ENCODE assay signal across 23 cellular contexts in genomic region chr1:208121965-208122364, GRCh38.
A peak's percentile ranks its signal among the peaks of the same experiment; 100 is the strongest.
DNase-seq lines count a peak whose midpoint lies in the region; ATAC-seq and TF ChIP-seq lines count a peak whose summit lies in the region.
"Had no signal": no experiment of that assay in that cellular context is flagged by ENCODE, and none has a peak within 500 bp of the region (broad histone marks: within the 10 kb centered on the region; RNA-seq: fewer than 3 reads in every experiment).

No MANE protein-coding gene starts in this region.

- H3K4me1 ChIP-seq in endodermal cell (ENCODE audit: control insufficient read depth, insufficient read depth, low read length): peaks cover 33% of the 10 kb centered on the region

- H3K27me3 Mint-ChIP-seq in endodermal cell (ENCODE audit: insufficient read depth): no peaks in the 10 kb centered on the region
- H3K27me3 Mint-ChIP-seq in activated T-cell treated with anti-CD3 and anti-CD28 coated beads, Interleukin-2, amount 50 U/mL, for 4 hours (ENCODE audit: low read depth): peaks cover 1% of the 10 kb centered on the region
- H3K27me3 Mint-ChIP-seq in activated CD8-positive, alpha-beta memory T cell treated with anti-CD3 and anti-CD28 coated beads, Interleukin-2, amount 10 ng/mL, durations not matched to agents 7 days and 5 days: peaks cover 5% of the 10 kb centered on the region
- H3K27me3 Mint-ChIP-seq: CD4-positive, alpha-beta T cell had no signal

- no peak overlapping the region for H3K9ac ChIP-seq in endodermal cell (ENCODE audit: extremely low read depth, low read length, poor library complexity, severe bottlenecking)
- H3K9ac ChIP-seq: BLaER1 treated with 17β-estradiol and CSF1 and Interleukin-3, amounts not matched to agents 10 nM and 100 nM; GM23248 had no signal

- H3K27ac Mint-ChIP-seq in endodermal cell: no peak overlapping the region
- H3K27ac Mint-ChIP-seq in activated CD8-positive, alpha-beta memory T cell treated with anti-CD3 and anti-CD28 coated beads, Interleukin-2, amount 10 ng/mL, durations not matched to agents 7 days and 5 days: no peak overlapping the region
- H3K27ac Mint-ChIP-seq: CD14-positive monocyte; CD4-positive, alpha-beta T cell; CD8-positive, alpha-beta memory T cell; H9; HFFc6 had no signal

- peak overlapping the region; percentile 48 for H3K4me3 ChIP-seq in endodermal cell (ENCODE audit: low read length)
- H3K4me3 ChIP-seq: A549; BLaER1 treated with 17β-estradiol and CSF1 and Interleukin-3, amounts not matched to agents 10 nM and 100 nM; GM12878; GM23248 had no signal

- no peaks in the 10 kb centered on the region for H3K9me3 Mint-ChIP-seq in endodermal cell
- no peaks in the 10 kb centered on the region for H3K9me3 Mint-ChIP-seq in activated T-cell treated with anti-CD3 and anti-CD28 coated beads, Interleukin-2, amount 50 U/mL, for 4 hours
- H3K9me3 Mint-ChIP-seq in activated CD8-positive, alpha-beta memory T cell treated with anti-CD3 and anti-CD28 coated beads, Interleukin-2, amount 10 ng/mL, durations not matched to agents 7 days and 5 days (ENCODE audit: low read depth): no peaks in the 10 kb centered on the region
- H3K9me3 Mint-ChIP-seq: CD4-positive, alpha-beta T cell; CD8-positive, alpha-beta memory T cell; H9; HFFc6 had no signal

- no peak for ATAC-seq in SK-N-SH treated with all-trans-retinoic acid at 6 μM for 48 hours
- ATAC-seq in activated T-cell treated with anti-CD3 and anti-CD28 coated beads, Interleukin-2, amount 50 U/mL, for 4 hours: no peak
- no peak for ATAC-seq in activated CD8-positive, alpha-beta memory T cell treated with anti-CD3 and anti-CD28 coated beads, Interleukin-2, amount 10 ng/mL, durations not matched to agents 7 days and 5 days
- ATAC-seq: A549, GM12878 had no signal

- WGBS in endodermal cell (ENCODE audit: insufficient coverage in 1 of 2, insufficient read length in 1 of 2), 2 experiments: 68% methylated on average over 1 of the region's 1 CpG; no CpG with 5 or more reads in 1 of the 2 experiments

- DNase-seq in NCI-H82 (lab: John Stamatoyannopoulos, UW): peak; percentile 89
- DNase-seq in endodermal cell: no peak
- DNase-seq in activated T-cell treated with anti-CD3 and anti-CD28 coated beads, Interleukin-2, amount 50 U/mL, for 4 hours: no peak
- no peak for DNase-seq in activated CD8-positive, alpha-beta memory T cell treated with anti-CD3 and anti-CD28 coated beads, Interleukin-2, amount 10 ng/mL, durations not matched to agents 7 days and 5 days
- DNase-seq in kidney glomerular epithelial cell (lab: John Stamatoyannopoulos, UW): no peak
- DNase-seq: 8988T; ACHN; AML-193; BE2C; CD4-positive, alpha-beta T cell; CD8-positive, alpha-beta memory T cell; DMS 273 treated with DMSO at 0.1 percent for 48 hours; DMS79; EL; GDM1; GM23248; H9; HFFc6 had no signal

- H3K27me3 ChIP-seq in endodermal cell (ENCODE audit: control insufficient read depth, insufficient read depth, low read length, poor library complexity, severe bottlenecking): no peaks in the 10 kb centered on the region
- H3K27me3 ChIP-seq: BE2C; BLaER1 treated with 17β-estradiol and CSF1 and Interleukin-3, amounts not matched to agents 10 nM and 100 nM had no signal

- no peak overlapping the region for H3K27ac ChIP-seq in endodermal cell (ENCODE audit: low read depth, low read length)
- H3K27ac ChIP-seq: A549; BLaER1 treated with 17β-estradiol and CSF1 and Interleukin-3, amounts not matched to agents 10 nM and 100 nM; GM23248 had no signal

- H3K9me3 ChIP-seq in endodermal cell (ENCODE audit: control insufficient read depth, low read length): no peaks in the 10 kb centered on the region
- H3K9me3 ChIP-seq: A549; BE2C; BLaER1 treated with 17β-estradiol and CSF1 and Interleukin-3, amounts not matched to agents 10 nM and 100 nM had no signal

- peaks cover 53% of the 10 kb centered on the region for H3K36me3 ChIP-seq in endodermal cell (ENCODE audit: control insufficient read depth, insufficient read depth, low read length)
- H3K36me3 ChIP-seq: BE2C; BLaER1 treated with 17β-estradiol and CSF1 and Interleukin-3, amounts not matched to agents 10 nM and 100 nM had no signal

- peaks cover 42% of the 10 kb centered on the region for H3K4me1 Mint-ChIP-seq in endodermal cell
- no peaks in the 10 kb centered on the region for H3K4me1 Mint-ChIP-seq in activated T-cell treated with anti-CD3 and anti-CD28 coated beads, Interleukin-2, amount 50 U/mL, for 4 hours (ENCODE audit: low read depth)
- H3K4me1 Mint-ChIP-seq in activated CD8-positive, alpha-beta memory T cell treated with anti-CD3 and anti-CD28 coated beads, Interleukin-2, amount 10 ng/mL, durations not matched to agents 7 days and 5 days: peaks cover 4% of the 10 kb centered on the region
- H3K4me1 Mint-ChIP-seq: CD14-positive monocyte; CD8-positive, alpha-beta memory T cell; H9 had no signal

- H3K4me3 Mint-ChIP-seq in endodermal cell: no peak overlapping the region
- no peak overlapping the region for H3K4me3 Mint-ChIP-seq in activated T-cell treated with anti-CD3 and anti-CD28 coated beads, Interleukin-2, amount 50 U/mL, for 4 hours
- no peak overlapping the region for H3K4me3 Mint-ChIP-seq in activated CD8-positive, alpha-beta memory T cell treated with anti-CD3 and anti-CD28 coated beads, Interleukin-2, amount 10 ng/mL, durations not matched to agents 7 days and 5 days
- H3K4me3 Mint-ChIP-seq: CD14-positive monocyte; CD4-positive, alpha-beta T cell; CD8-positive, alpha-beta memory T cell; H9; HFFc6 had no signal

- H3K36me3 Mint-ChIP-seq in endodermal cell (ENCODE audit: low read depth): peaks cover 18% of the 10 kb centered on the region
- no peaks in the 10 kb centered on the region for H3K36me3 Mint-ChIP-seq in activated T-cell treated with anti-CD3 and anti-CD28 coated beads, Interleukin-2, amount 50 U/mL, for 4 hours (ENCODE audit: insufficient read depth)
- H3K36me3 Mint-ChIP-seq in activated CD8-positive, alpha-beta memory T cell treated with anti-CD3 and anti-CD28 coated beads, Interleukin-2, amount 10 ng/mL, durations not matched to agents 7 days and 5 days: no peaks in the 10 kb centered on the region
- H3K36me3 Mint-ChIP-seq: CD14-positive monocyte; CD8-positive, alpha-beta memory T cell had no signal

- CTCF ChIA-PET in activated CD8-positive, alpha-beta memory T cell treated with anti-CD3 and anti-CD28 coated beads, Interleukin-2, amount 10 ng/mL, durations not matched to agents 7 days and 5 days (lab: Charles Lee): no interaction called here

- TF ChIP-seq CTCF in endodermal cell (conservative IDR thresholded peaks at IDR 0.05): no peak

TF ChIP-seq in SK-N-SH treated with all-trans-retinoic acid at 6 μM for 48 hours, 23 proteins besides CTCF, POLR2A, EP300 and RAD21:
- TF ChIP-seq TCF4 (CRISPR knock-in tag; IDR thresholded peaks at IDR 0.05; ENCODE audit: borderline replicate concordance) (0 out of 2 replicates have a peak, but pooled peaks have one; percentile 30), PPARA (CRISPR knock-in tag; IDR thresholded peaks at IDR 0.05; ENCODE audit: borderline replicate concordance) (no peak)
